In genomic region chr16:50045412-50045811, GRCh38 we compare ENCODE assay signal across 8 cellular contexts.
"Had no signal": no experiment of that assay in that cellular context is flagged by ENCODE, and none has a peak within 500 bp of the region (broad histone marks: within the 10 kb centered on the region; RNA-seq: fewer than 3 reads in every experiment).

No MANE protein-coding gene starts in this region.

- FAIRE-seq: G401.6, GM12878, GM12891, GM12892, GM18507, GM19239 had no signal

- ATAC-seq: GM12878 had no signal

- H3K4me3 ChIP-seq: GM12878 had no signal

- DNase-seq: GDM1, GF-D8 had no signal
